1 cellular context compared by ENCODE assay signal in genomic region chr3:188071636-188072035, GRCh38.
A peak's percentile ranks its signal among the peaks of the same experiment; 100 is the strongest.
TF ChIP-seq lines count a peak whose summit lies in the region.

No MANE protein-coding gene starts in this region.

TF ChIP-seq in IMR-90, 13 proteins besides CTCF, POLR2A, EP300 and RAD21 (continued from another document):
- TF ChIP-seq BHLHE40 (IDR thresholded peaks at IDR 0.05; ENCODE audit: low read depth, low read length) = peak; percentile 3; the same call in 1 of the 2 replicates
